In genomic region chr2:44777542-44777941, GRCh38 we compare ENCODE assay signal across 13 cellular contexts.
DNase-seq lines count a peak whose midpoint lies in the region; ATAC-seq, FAIRE-seq and TF ChIP-seq lines count a peak whose summit lies in the region.
"Had no signal": no experiment of that assay in that cellular context is flagged by ENCODE, and none has a peak within 500 bp of the region (broad histone marks: within the 10 kb centered on the region; RNA-seq: fewer than 3 reads in every experiment).

No MANE protein-coding gene starts in this region.

- intact Hi-C loops in HepG2 (cut with micrococcal nuclease; ENCODE audit: unreplicated experiment) = no loop called here
- intact Hi-C loops in right lobe of liver (cut with DNase I) = no loop called here
- intact Hi-C loops in left ventricle myocardium inferior (cut with micrococcal nuclease) = no loop called here
- intact Hi-C loops in esophagus muscularis mucosa (cut with DNase I) = no loop called here

- H3K4me2 ChIP-seq in HepG2 (ENCODE audit: low read depth, low read length) = no peak overlapping the region

- CTCF ChIA-PET in HepG2 (lab: Yijun Ruan, JAX; ENCODE audit: low intra/inter-chr PET ratio, low total read pairs) = no interaction called here
- CTCF ChIA-PET in activated CD4-positive, alpha-beta T cell treated with anti-CD3 and anti-CD28 coated beads, Interleukin-2, amount 10 ng/mL, durations not matched to agents 7 days and 5 days (lab: Charles Lee) = interaction anchor here (0.9 kb wide), 1 partner anchor 11 kb away, joined by 3 read pairs; no protein-coding TSS in a partner anchor

- H3K4me1 ChIP-seq in HepG2 (ENCODE audit: insufficient read depth, low read length) = peaks cover 7% of the 10 kb centered on the region
- no peaks in the 10 kb centered on the region for H3K4me1 ChIP-seq in right lobe of liver
- peaks cover 18% of the 10 kb centered on the region for H3K4me1 ChIP-seq in left ventricle myocardium inferior
- peaks cover 3 to 10% (median 7%) of the 10 kb centered on the region in 4 donors for H3K4me1 ChIP-seq in esophagus muscularis mucosa

- no peaks in the 10 kb centered on the region for H3K79me2 ChIP-seq in HepG2 (ENCODE audit: insufficient read depth, low read length)

- H3K27me3 ChIP-seq in HepG2 (ENCODE audit: control insufficient read depth in 1 of 2, insufficient read depth in 2 of 2, low read length in 2 of 2) = no peaks in the 10 kb centered on the region
- no peaks in the 10 kb centered on the region for H3K27me3 ChIP-seq in right lobe of liver
- peaks cover 41% of the 10 kb centered on the region for H3K27me3 ChIP-seq in left ventricle myocardium inferior (ENCODE audit: low read depth)
- no peaks in the 10 kb centered on the region for H3K27me3 ChIP-seq in esophagus muscularis mucosa

- BruUV-seq in HepG2 (replicated peaks; lab: Mats Ljungman, UMichigan) = no TSS peak

- peak overlapping the region; percentile 73 for H3K4me3 Mint-ChIP-seq in type B pancreatic cell
- no peak overlapping the region for H3K4me3 Mint-ChIP-seq in activated T-cell treated with anti-CD3 and anti-CD28 coated beads, Interleukin-2, amount 50 U/mL, for 72 hours
- no peak overlapping the region for H3K4me3 Mint-ChIP-seq in activated CD4-positive, alpha-beta T cell treated with anti-CD3 and anti-CD28 coated beads, Interleukin-2, amount 10 ng/mL, durations not matched to agents 7 days and 5 days
- H3K4me3 Mint-ChIP-seq: activated naive CD4-positive, alpha-beta T cell treated with anti-CD3 and anti-CD28 coated beads, Interleukin-2, amount 50 U/mL, for 24 hours had no signal

- WGBS in HepG2 (ENCODE audit: low lambda C conversion rate) = 79% methylated on average over 11 of the region's 11 CpGs
- WGBS in right lobe of liver (ENCODE audit: insufficient coverage, low coverage, low lambda C conversion rate, missing lambda C conversion rate) = 34% methylated on average over 11 of the region's 11 CpGs
- WGBS in esophagus muscularis mucosa = 27% methylated on average over 11 of the region's 11 CpGs

- H3K36me3 Mint-ChIP-seq in type B pancreatic cell = no peaks in the 10 kb centered on the region
- peaks cover 0 to 3% of the 10 kb centered on the region in 2 donors for H3K36me3 Mint-ChIP-seq in activated T-cell treated with anti-CD3 and anti-CD28 coated beads, Interleukin-2, amount 50 U/mL, for 72 hours (ENCODE audit: insufficient read depth in 2 of 2)
- no peaks in the 10 kb centered on the region for H3K36me3 Mint-ChIP-seq in activated CD4-positive, alpha-beta T cell treated with anti-CD3 and anti-CD28 coated beads, Interleukin-2, amount 10 ng/mL, durations not matched to agents 7 days and 5 days (ENCODE audit: low read depth)

- peaks cover under 1% of the 10 kb centered on the region for H3K9me3 Mint-ChIP-seq in type B pancreatic cell
- H3K9me3 Mint-ChIP-seq in activated T-cell treated with anti-CD3 and anti-CD28 coated beads, Interleukin-2, amount 50 U/mL, for 72 hours = peaks cover 0 to 2% of the 10 kb centered on the region in 2 donors
- H3K9me3 Mint-ChIP-seq in activated CD4-positive, alpha-beta T cell treated with anti-CD3 and anti-CD28 coated beads, Interleukin-2, amount 10 ng/mL, durations not matched to agents 7 days and 5 days = no peaks in the 10 kb centered on the region
- H3K9me3 Mint-ChIP-seq: activated naive CD4-positive, alpha-beta T cell treated with anti-CD3 and anti-CD28 coated beads, Interleukin-2, amount 50 U/mL, for 24 hours had no signal

- H3K9me3 ChIP-seq in HepG2 (ENCODE audit: low read length) = no peaks in the 10 kb centered on the region
- H3K9me3 ChIP-seq in right lobe of liver = no peaks in the 10 kb centered on the region
- H3K9me3 ChIP-seq in left ventricle myocardium inferior (replicated peaks) = peaks cover 29% of the 10 kb centered on the region
- peaks cover 0 to 16% (median 12%) of the 10 kb centered on the region in 4 donors for H3K9me3 ChIP-seq in esophagus muscularis mucosa

- H3K4me3 ChIP-seq in HepG2 (replicated peaks in 1 of 3; ENCODE audit: insufficient read depth in 1 of 3, low read depth in 2 of 3, low read length in 3 of 3) (no peak overlapping the region), right lobe of liver (no peak overlapping the region), left ventricle myocardium inferior (peak overlapping the region; percentile 22), esophagus muscularis mucosa (no peak overlapping the region)

- H3K36me3 ChIP-seq in HepG2 (replicated peaks in 1 of 2; ENCODE audit: control insufficient read depth in 1 of 2, insufficient read depth in 2 of 2, low read length in 2 of 2) (no peaks in the 10 kb centered on the region), right lobe of liver (no peaks in the 10 kb centered on the region), left ventricle myocardium inferior (no peaks in the 10 kb centered on the region), esophagus muscularis mucosa (no peaks in the 10 kb centered on the region)

- POLR2A ChIA-PET in HepG2 (lab: Yijun Ruan, JAX) = no interaction called here
- POLR2A ChIA-PET in activated CD4-positive, alpha-beta T cell treated with anti-CD3 and anti-CD28 coated beads, Interleukin-2, amount 10 ng/mL, durations not matched to agents 7 days and 5 days (lab: Charles Lee) = no interaction called here

- no peak overlapping the region for H2AFZ ChIP-seq in HepG2 (ENCODE audit: low read length)

- no peak for ATAC-seq in HepG2
- ATAC-seq in right lobe of liver = no peak
- no peak for ATAC-seq in activated T-cell treated with anti-CD3 and anti-CD28 coated beads, Interleukin-2, amount 50 U/mL, for 72 hours (replicated peaks in 1 of 2)

- peak overlapping the region; percentile 19 for H3K27ac Mint-ChIP-seq in type B pancreatic cell
- H3K27ac Mint-ChIP-seq in activated T-cell treated with anti-CD3 and anti-CD28 coated beads, Interleukin-2, amount 50 U/mL, for 72 hours = no peak overlapping the region
- H3K27ac Mint-ChIP-seq in activated CD4-positive, alpha-beta T cell treated with anti-CD3 and anti-CD28 coated beads, Interleukin-2, amount 10 ng/mL, durations not matched to agents 7 days and 5 days = no peak overlapping the region
- H3K27ac Mint-ChIP-seq: activated naive CD4-positive, alpha-beta T cell treated with anti-CD3 and anti-CD28 coated beads, Interleukin-2, amount 50 U/mL, for 24 hours had no signal

- no peak overlapping the region for H3K27ac ChIP-seq in HepG2 (ENCODE audit: extremely low read length, insufficient read depth, low read length)
- H3K27ac ChIP-seq in right lobe of liver = no peak overlapping the region
- no peak overlapping the region for H3K27ac ChIP-seq in left ventricle myocardium inferior (replicated peaks)
- H3K27ac ChIP-seq in esophagus muscularis mucosa (replicated peaks in 1 of 4) = no peak overlapping the region

- TF ChIP-seq EP300 in HepG2 (IDR thresholded peaks at IDR 0.05; ENCODE audit: low read depth in 2 of 2, low read length in 2 of 2) (no peak), HepG2 (CRISPR knock-in tag; IDR thresholded peaks at IDR 0.05; ENCODE audit: borderline replicate concordance) (no peak), esophagus muscularis mucosa (IDR thresholded peaks at IDR 0.05) (no peak)

- TF ChIP-seq POLR2A in HepG2 (IDR thresholded peaks at IDR 0.05; ENCODE audit: insufficient read depth in 1 of 2, low read depth in 2 of 2, low read length in 2 of 2) (no peak), right lobe of liver (IDR thresholded peaks at IDR 0.05) (no peak), esophagus muscularis mucosa (IDR thresholded peaks at IDR 0.05; ENCODE audit: low read depth) (no peak)

- peaks cover 58% of the 10 kb centered on the region for H3K27me3 Mint-ChIP-seq in type B pancreatic cell
- peaks cover 10% of the 10 kb centered on the region for H3K27me3 Mint-ChIP-seq in activated T-cell treated with anti-CD3 and anti-CD28 coated beads, Interleukin-2, amount 50 U/mL, for 72 hours (ENCODE audit: low read depth)
- H3K27me3 Mint-ChIP-seq in activated CD4-positive, alpha-beta T cell treated with anti-CD3 and anti-CD28 coated beads, Interleukin-2, amount 10 ng/mL, durations not matched to agents 7 days and 5 days = no peaks in the 10 kb centered on the region
- H3K27me3 Mint-ChIP-seq: activated naive CD4-positive, alpha-beta T cell treated with anti-CD3 and anti-CD28 coated beads, Interleukin-2, amount 50 U/mL, for 24 hours had no signal

- FAIRE-seq in HepG2 (lab: Jason Lieb, UNC) = no peak

- H3K4me1 Mint-ChIP-seq in type B pancreatic cell (ENCODE audit: unreplicated experiment) = peaks cover 26% of the 10 kb centered on the region
- peaks cover 9% of the 10 kb centered on the region for H3K4me1 Mint-ChIP-seq in activated T-cell treated with anti-CD3 and anti-CD28 coated beads, Interleukin-2, amount 50 U/mL, for 72 hours (ENCODE audit: low read depth)
- no peaks in the 10 kb centered on the region for H3K4me1 Mint-ChIP-seq in activated CD4-positive, alpha-beta T cell treated with anti-CD3 and anti-CD28 coated beads, Interleukin-2, amount 10 ng/mL, durations not matched to agents 7 days and 5 days
- H3K4me1 Mint-ChIP-seq: activated naive CD4-positive, alpha-beta T cell treated with anti-CD3 and anti-CD28 coated beads, Interleukin-2, amount 50 U/mL, for 24 hours had no signal

- no peak overlapping the region for H3K9ac ChIP-seq in HepG2 (ENCODE audit: insufficient read depth, low read depth, low read length)

- DNase-seq in HepG2 (ENCODE audit: low spot score) (no peak), right lobe of liver (no peak), NCI-H526 treated with DMSO at 0.1 percent for 48 hours (lab: John Stamatoyannopoulos, UW) (peak; percentile 17), left ventricle myocardium inferior (no peak), type B pancreatic cell (ENCODE audit: extremely low spot score, unreplicated experiment) (no peak), esophagus muscularis mucosa (ENCODE audit: extremely low spot score) (no peak)
- no peak for DNase-seq in activated T-cell treated with anti-CD3 and anti-CD28 coated beads, Interleukin-2, amount 50 U/mL, for 72 hours
- no peak for DNase-seq in activated CD4-positive, alpha-beta T cell treated with anti-CD3 and anti-CD28 coated beads, Interleukin-2, amount 10 ng/mL, durations not matched to agents 7 days and 5 days
- DNase-seq: C1 segment of cervical spinal cord; mammary epithelial cell; NCI-H1694 treated with DMSO at 0.1 percent for 48 hours; stimulated activated CD4-positive, alpha-beta T cell treated with anti-CD3 and anti-CD28 coated beads, Interleukin-4, amount 100 ng/mL, for 1 hour had no signal

- TF ChIP-seq CTCF in HepG2 (CRISPR knock-in tag; IDR thresholded peaks at IDR 0.05) = no peak
- no peak for TF ChIP-seq CTCF in right lobe of liver (IDR thresholded peaks at IDR 0.05)
- no peak for TF ChIP-seq CTCF in left ventricle myocardium inferior (IDR thresholded peaks at IDR 0.05; ENCODE audit: borderline replicate concordance)
- no peak for TF ChIP-seq CTCF in type B pancreatic cell (conservative IDR thresholded peaks at IDR 0.05)
- no peak for TF ChIP-seq CTCF in esophagus muscularis mucosa (IDR thresholded peaks at IDR 0.05)

- in situ Hi-C loops in HepG2 (cut with HindIII; ENCODE audit: extremely low pct_ligation_motif_present, low pct_unique_long_range_greater_than_20kb) = no loop called here

- no peaks in the 10 kb centered on the region for H4K20me1 ChIP-seq in HepG2 (ENCODE audit: insufficient read depth, low read length)

- no peak for TF ChIP-seq RAD21 in HepG2 (CRISPR knock-in tag; IDR thresholded peaks at IDR 0.05)

TF ChIP-seq in HepG2, 621 proteins besides CTCF, POLR2A, EP300 and RAD21 (continues in another document):
- TF ChIP-seq CREB1 (IDR thresholded peaks at IDR 0.05) = 0 out of 2 replicates have a peak, but pooled peaks have one; percentile 18
- TF ChIP-seq CREB1 (CRISPR knock-in tag; IDR thresholded peaks at IDR 0.05) = no peak
